8 cellular contexts compared by ENCODE assay signal in the genomic region with DNA sequence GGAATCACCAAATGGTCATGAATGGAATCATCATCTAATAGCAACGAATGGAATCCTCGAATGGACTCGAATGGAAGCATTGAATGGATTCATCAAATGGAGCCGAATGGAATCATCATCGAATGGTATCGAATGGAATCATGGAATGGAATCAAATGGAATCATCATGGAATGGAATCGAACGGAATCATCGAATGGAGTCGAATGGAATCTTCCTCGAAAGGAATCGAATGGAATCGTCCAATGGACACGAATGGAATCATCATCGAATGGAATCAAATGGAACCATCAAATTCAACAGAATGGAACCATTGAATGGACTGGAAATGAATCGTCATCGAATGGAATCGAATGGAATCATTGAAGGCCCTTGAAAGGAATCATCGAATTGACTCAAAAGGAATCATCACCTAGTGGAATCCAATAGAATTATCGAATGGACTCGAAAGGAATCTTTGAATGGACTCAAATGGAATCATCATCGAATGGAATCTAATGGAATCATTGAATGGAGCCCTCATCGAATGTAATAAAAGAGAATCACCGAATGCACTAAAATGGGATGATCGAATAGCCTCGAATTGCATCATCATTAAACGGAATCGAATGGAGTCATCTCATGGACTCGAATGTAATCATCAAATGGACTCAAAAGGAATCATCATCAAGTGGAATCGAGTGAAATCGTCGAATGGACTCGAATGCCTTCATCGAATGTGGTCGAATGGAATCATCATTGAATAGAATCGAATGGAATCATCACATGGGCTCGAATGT.
A peak's percentile ranks its signal among the peaks of the same experiment; 100 is the strongest.
DNase-seq lines count a peak whose midpoint lies in the region; ATAC-seq and TF ChIP-seq lines count a peak whose summit lies in the region.
"Not testable (repeated sequence)": the region's sequence is repeated elsewhere in the genome, so short reads cannot be mapped to it uniquely, and the experiment has no call there.

No MANE protein-coding gene starts in this region.

- not testable (repeated sequence) for ATAC-seq in stimulated activated effector memory CD8-positive, alpha-beta T cell treated with anti-CD3 and anti-CD28 coated beads, Interleukin-12 subunit alpha, Interleukin-12 subunit beta, amount 100 ng/mL, for 72 hours

- H3K36me3 Mint-ChIP-seq in stimulated activated effector memory CD8-positive, alpha-beta T cell treated with anti-CD3 and anti-CD28 coated beads, Interleukin-12 subunit alpha, Interleukin-12 subunit beta, amount 100 ng/mL, for 72 hours: not testable (repeated sequence)

- not testable (repeated sequence) for H3K9me3 Mint-ChIP-seq in stimulated activated effector memory CD8-positive, alpha-beta T cell treated with anti-CD3 and anti-CD28 coated beads, Interleukin-12 subunit alpha, Interleukin-12 subunit beta, amount 100 ng/mL, for 72 hours

- intact Hi-C loops in colonic mucosa (cut with DNase I): not testable (repeated sequence)

- not testable (repeated sequence) for H3K4me1 ChIP-seq in colonic mucosa; cardiac muscle cell (ENCODE audit: low read depth)

- not testable (repeated sequence) for H3K27ac ChIP-seq in colonic mucosa, cardiac muscle cell

- H3K9me3 ChIP-seq in colonic mucosa; cardiac muscle cell (ENCODE audit: low read depth): not testable (repeated sequence)

- not testable (repeated sequence) for H3K27ac Mint-ChIP-seq in stimulated activated effector memory CD8-positive, alpha-beta T cell treated with anti-CD3 and anti-CD28 coated beads, Interleukin-12 subunit alpha, Interleukin-12 subunit beta, amount 100 ng/mL, for 72 hours

- not testable (repeated sequence) for H3K36me3 ChIP-seq in colonic mucosa, cardiac muscle cell

- H3K4me1 Mint-ChIP-seq in stimulated activated effector memory CD8-positive, alpha-beta T cell treated with anti-CD3 and anti-CD28 coated beads, Interleukin-12 subunit alpha, Interleukin-12 subunit beta, amount 100 ng/mL, for 72 hours: not testable (repeated sequence)

- in situ Hi-C loops in SK-MEL-5 (cut with HindIII; ENCODE audit: low pct_unique_long_range_greater_than_20kb, low sequenced_read_pairs): not testable (repeated sequence)

- DNase-seq in Ammon's horn (ENCODE audit: low spot score) (peak; percentile 69), HT-29 (ENCODE audit: low spot score) (peak; percentile 44), SK-MEL-5 (ENCODE audit: low read depth, low spot score) (peak; percentile 19), colonic mucosa (peak; percentile 62), cardiac muscle cell (ENCODE audit: low read depth in 1 of 2, low spot score in 1 of 2) (peak; percentile 15 to 25), middle frontal gyrus (ENCODE audit: extremely low spot score, low spot score) (peak; percentile 3)
- DNase-seq in activated gamma-delta T cell treated with anti-CD3 and anti-CD28 coated beads, Interleukin-2, amount 50 U/mL, for 16 hours (ENCODE audit: low read depth): peak; percentile 6
- peak; percentile 51 to 83 for DNase-seq in stimulated activated effector memory CD8-positive, alpha-beta T cell treated with anti-CD3 and anti-CD28 coated beads, Interleukin-12 subunit alpha, Interleukin-12 subunit beta, amount 100 ng/mL, for 72 hours (ENCODE audit: low spot score in 2 of 2)

- H3K4me3 Mint-ChIP-seq in stimulated activated effector memory CD8-positive, alpha-beta T cell treated with anti-CD3 and anti-CD28 coated beads, Interleukin-12 subunit alpha, Interleukin-12 subunit beta, amount 100 ng/mL, for 72 hours: not testable (repeated sequence)

- not testable (repeated sequence) for H3K4me3 ChIP-seq in colonic mucosa, cardiac muscle cell

- not testable (repeated sequence) for TF ChIP-seq CTCF in colonic mucosa (IDR thresholded peaks at IDR 0.05); cardiac muscle cell (IDR thresholded peaks at IDR 0.05; ENCODE audit: low read depth, low read length)

- H3K27me3 ChIP-seq in colonic mucosa, cardiac muscle cell: not testable (repeated sequence)

- H3K9ac ChIP-seq in colonic mucosa (ENCODE audit: low read depth in 2 of 2, low read length in 2 of 2): not testable (repeated sequence)

Comparison
In these comparisons a context has a peak if more than half of its experiments do, and no peak if none do; other contexts are left out.
1. DNase-seq: peak in every context shown above with its lines; median percentile 69 in Ammon's horn; 67 in stimulated activated effector memory CD8-positive, alpha-beta T cell treated with anti-CD3 and anti-CD28 coated beads, Interleukin-12 subunit alpha, Interleukin-12 subunit beta, amount 100 ng/mL, for 72 hours; 62 in colonic mucosa; 44 in HT-29; 20 in cardiac muscle cell; 19 in SK-MEL-5; 6 in activated gamma-delta T cell treated with anti-CD3 and anti-CD28 coated beads, Interleukin-2, amount 50 U/mL, for 16 hours; 3 in middle frontal gyrus.